Comparison of ENCODE assay signal across 22 cellular contexts in the genomic region with DNA sequence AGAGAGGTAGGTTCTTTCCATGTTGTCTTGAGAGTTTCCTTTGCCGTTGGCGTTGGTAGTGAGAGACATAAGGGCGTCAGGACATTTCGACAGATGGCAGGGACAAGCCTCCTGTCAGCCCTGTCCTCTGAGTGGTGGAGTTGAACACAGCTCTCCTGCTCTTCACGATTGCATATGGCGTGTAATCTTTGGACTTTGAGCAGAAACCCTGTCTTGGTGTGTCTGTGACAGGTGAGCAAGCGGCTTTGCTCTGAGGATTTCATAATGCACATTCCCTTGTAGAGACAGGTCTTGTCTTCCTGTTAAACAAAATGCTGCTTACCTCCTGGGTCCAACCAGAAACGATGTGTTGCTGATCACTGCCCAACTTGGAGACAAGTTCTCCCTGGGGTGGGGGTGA.
"Had no signal": no experiment of that assay in that cellular context is flagged by ENCODE, and none has a peak within 500 bp of the region (broad histone marks: within the 10 kb centered on the region; RNA-seq: fewer than 3 reads in every experiment).

No MANE protein-coding gene starts in this region.

- ATAC-seq: gastrocnemius medialis; heart left ventricle; left lobe of liver; naive thymus-derived CD8-positive, alpha-beta T cell; psoas muscle; right cardiac atrium; stimulated activated naive B cell treated with anti-CD40 and anti-IgM and Interleukin-4, amounts not matched to agents 10 μg/mL and 1 μg/mL and 100 μg/mL, for 72 hours had no signal

- H3K4me1 ChIP-seq: gastrocnemius medialis, psoas muscle, transverse colon had no signal

- H3K79me2 ChIP-seq: hepatocyte had no signal

- H3K9me3 ChIP-seq: gastrocnemius medialis, heart left ventricle, neutrophil, psoas muscle, sigmoid colon, thoracic aorta, transverse colon had no signal

- H3K36me3 Mint-ChIP-seq: naive thymus-derived CD8-positive, alpha-beta T cell; stimulated activated naive B cell treated with anti-CD40 and anti-IgM and Interleukin-4, amounts not matched to agents 10 μg/mL and 1 μg/mL and 100 μg/mL, for 72 hours had no signal

- H2AFZ ChIP-seq: hepatocyte had no signal

- H3K4me3 ChIP-seq: dorsolateral prefrontal cortex, gastrocnemius medialis, heart left ventricle, hepatocyte, psoas muscle, sigmoid colon, thoracic aorta, transverse colon had no signal

- H3K27ac Mint-ChIP-seq: naive thymus-derived CD8-positive, alpha-beta T cell; stimulated activated naive B cell treated with anti-CD40 and anti-IgM and Interleukin-4, amounts not matched to agents 10 μg/mL and 1 μg/mL and 100 μg/mL, for 72 hours; stimulated activated naive CD8-positive, alpha-beta T cell treated with anti-CD3 and anti-CD28 coated beads, Interleukin-15, Interleukin-2, amounts not matched to agents 100 ng/mL and 50 ng/mL, for 24 hours had no signal

- H3K4me1 Mint-ChIP-seq: naive thymus-derived CD8-positive, alpha-beta T cell; stimulated activated naive B cell treated with anti-CD40 and anti-IgM and Interleukin-4, amounts not matched to agents 10 μg/mL and 1 μg/mL and 100 μg/mL, for 72 hours had no signal

- H3K9me3 Mint-ChIP-seq: naive thymus-derived CD8-positive, alpha-beta T cell had no signal

- H3K4me2 ChIP-seq: hepatocyte had no signal

- DNase-seq: central memory CD4-positive, alpha-beta T cell; dorsolateral prefrontal cortex; effector CD4-positive, alpha-beta T cell; foreskin fibroblast; gastrocnemius medialis; heart left ventricle; kidney; mesendoderm; midbrain; naive thymus-derived CD8-positive, alpha-beta T cell; psoas muscle; right cardiac atrium; sigmoid colon; stimulated activated CD4-positive, alpha-beta T cell treated with anti-CD3 and anti-CD28 coated beads, Interleukin-15, amount 100 ng/mL, for 24 hours; stimulated activated CD4-positive, alpha-beta T cell treated with anti-CD3 and anti-CD28 coated beads, Interleukin-2, amount 100 ng/mL, for 48 hours; stimulated activated naive B cell treated with anti-CD40 and anti-IgM and Interleukin-4, amounts not matched to agents 10 μg/mL and 1 μg/mL and 100 μg/mL, for 72 hours; transverse colon had no signal

- H3K4me3 Mint-ChIP-seq: naive thymus-derived CD8-positive, alpha-beta T cell; stimulated activated naive B cell treated with anti-CD40 and anti-IgM and Interleukin-4, amounts not matched to agents 10 μg/mL and 1 μg/mL and 100 μg/mL, for 72 hours; stimulated activated naive CD8-positive, alpha-beta T cell treated with anti-CD3 and anti-CD28 coated beads, Interleukin-15, Interleukin-2, amounts not matched to agents 100 ng/mL and 50 ng/mL, for 24 hours had no signal

- H3K27ac ChIP-seq: gastrocnemius medialis, hepatocyte, neutrophil, psoas muscle, sigmoid colon, thoracic aorta, transverse colon had no signal

- H3K36me3 ChIP-seq: gastrocnemius medialis, heart left ventricle, neutrophil, sigmoid colon, thoracic aorta, transverse colon had no signal

- H3K27me3 ChIP-seq: dorsolateral prefrontal cortex, gastrocnemius medialis, heart left ventricle, hepatocyte, neutrophil, sigmoid colon, transverse colon had no signal
